8 cellular contexts compared by ENCODE assay signal in genomic region chr11:114059984-114060401, GRCh38. TPM values are rescaled to one million over a fixed set of nuclear protein-coding genes. Genes with fewer than 3 reads are reported as not detected.
A peak's percentile ranks its signal among the peaks of the same experiment; 100 is the strongest.
DNase-seq lines count a peak whose midpoint lies in the region; ATAC-seq lines count a peak whose summit lies in the region.

No MANE protein-coding gene starts in this region.

- H3K27me3 Mint-ChIP-seq in activated naive CD4-positive, alpha-beta T cell treated with anti-CD3 and anti-CD28 coated beads, Interleukin-2, amount 50 U/mL, for 24 hours = peaks cover 10% of the 10 kb centered on the region

- intact Hi-C loops in left cardiac atrium (cut with DNase I) = loop anchor here (5.0 to 10.0 kb wide), 3 partner anchors 55 to 122 kb away; no protein-coding TSS in a partner anchor

- H3K4me3 ChIP-seq in HUES48 (ENCODE audit: low read depth, low read length) = peak overlapping the region; percentile 64

- peaks cover 97% of the 10 kb centered on the region for H3K27me3 ChIP-seq in HUES48 (ENCODE audit: control insufficient read depth, insufficient read depth, low read length)

- DNase-seq in 8988T = peak; percentile 57
- DNase-seq in left cardiac atrium = no peak
- DNase-seq in retina = peak; percentile 80
- DNase-seq in NCI-H1092 treated with DMSO at 0.1 percent for 48 hours (lab: John Stamatoyannopoulos, UW) = no peak
- DNase-seq in AML-193 (lab: John Stamatoyannopoulos, UW) = no peak

- H3K36me3 Mint-ChIP-seq in activated naive CD4-positive, alpha-beta T cell treated with anti-CD3 and anti-CD28 coated beads, Interleukin-2, amount 50 U/mL, for 24 hours = no peaks in the 10 kb centered on the region

- no peaks in the 10 kb centered on the region for H3K9me3 Mint-ChIP-seq in activated naive CD4-positive, alpha-beta T cell treated with anti-CD3 and anti-CD28 coated beads, Interleukin-2, amount 50 U/mL, for 24 hours

- peaks cover 17% of the 10 kb centered on the region for H3K4me1 ChIP-seq in HUES48 (ENCODE audit: control insufficient read depth, insufficient read depth, low read length)

- ATAC-seq in left cardiac atrium (peak; percentile 8 to 29), GM18520 (IDR thresholded peaks at IDR 0.05; ENCODE audit: unreplicated experiment) (no peak)

- no peaks in the 10 kb centered on the region for H3K9me3 ChIP-seq in HUES48 (ENCODE audit: control insufficient read depth, insufficient read depth, low read length)

- H3K27ac ChIP-seq in HUES48 (ENCODE audit: low read depth, low read length) = no peak overlapping the region

- no peak overlapping the region for H3K9ac ChIP-seq in HUES48 (ENCODE audit: low read depth, low read length)

- peak overlapping the region; percentile 92 for H3K4me3 Mint-ChIP-seq in activated naive CD4-positive, alpha-beta T cell treated with anti-CD3 and anti-CD28 coated beads, Interleukin-2, amount 50 U/mL, for 24 hours

- H3K4me1 Mint-ChIP-seq in activated naive CD4-positive, alpha-beta T cell treated with anti-CD3 and anti-CD28 coated beads, Interleukin-2, amount 50 U/mL, for 24 hours = peaks cover under 1% of the 10 kb centered on the region

- no peaks in the 10 kb centered on the region for H3K36me3 ChIP-seq in HUES48 (ENCODE audit: control insufficient read depth, insufficient read depth, low read length)

- H3K27ac Mint-ChIP-seq in activated naive CD4-positive, alpha-beta T cell treated with anti-CD3 and anti-CD28 coated beads, Interleukin-2, amount 50 U/mL, for 24 hours = no peak overlapping the region

RNA-seq across cellular contexts. Expression of gene ZBTB16, which starts 0.5 kb away (rescaled TPM):
- total RNA-seq in left cardiac atrium = 10 to 100 TPM; 65.2 to 79.5 TPM

Comparison
In these comparisons a context has a peak if more than half of its experiments do, and no peak if none do; other contexts are left out.
1. DNase-seq: peak in 8988T (single experiment) and retina (single experiment); none in left cardiac atrium (single experiment), NCI-H1092 treated with DMSO at 0.1 percent for 48 hours (single experiment) and AML-193 (0 of 2).